ENCODE assay signal across 18 cellular contexts in the genomic region with DNA sequence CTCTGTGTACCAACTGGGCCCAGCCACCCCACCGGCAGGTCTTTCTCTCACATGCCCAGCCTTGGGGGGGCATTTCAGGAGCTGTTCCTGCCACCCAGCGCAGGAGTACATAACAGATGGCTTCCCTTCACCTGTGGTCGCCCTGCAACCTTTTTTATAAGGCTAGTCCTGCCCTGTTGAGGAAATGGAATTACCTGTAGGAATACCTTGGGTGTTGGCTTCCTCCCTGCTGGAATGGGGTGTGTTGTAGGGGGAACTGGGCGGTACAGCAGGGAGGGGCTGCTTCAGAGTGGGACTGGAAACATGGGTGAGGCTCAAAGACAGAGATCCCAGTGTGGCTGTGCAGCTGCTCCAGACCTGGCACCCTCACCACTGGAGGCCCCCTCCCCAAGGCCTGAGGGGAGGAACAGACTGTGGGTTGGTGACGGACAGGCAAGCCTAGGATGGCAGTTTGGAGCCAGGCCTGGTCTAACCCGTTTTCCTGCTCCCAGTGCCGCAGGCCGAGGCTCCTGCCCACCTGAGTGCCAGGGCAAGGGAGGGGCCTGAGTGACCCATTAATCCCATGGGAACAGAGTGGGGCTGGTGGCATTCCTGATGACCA. TPM values are rescaled to one million over a fixed set of nuclear protein-coding genes. Genes with fewer than 3 reads are reported as not detected.
DNase-seq lines count a peak whose midpoint lies in the region; ATAC-seq and TF ChIP-seq lines count a peak whose summit lies in the region.
"Had no signal": no experiment of that assay in that cellular context is flagged by ENCODE, and none has a peak within 500 bp of the region (broad histone marks: within the 10 kb centered on the region; RNA-seq: fewer than 3 reads in every experiment).

No MANE protein-coding gene starts in this region.

- no CpG with 5 or more reads among the region's 8 CpGs for WGBS in H9 (ENCODE audit: extremely low coverage, insufficient read length, low lambda C conversion rate)
- WGBS in GM23248 (ENCODE audit: low coverage in 1 of 2, low lambda C conversion rate in 2 of 2, missing lambda C conversion rate in 2 of 2), 2 experiments, result 41 to 45% methylated on average over 8 of the region's 8 CpGs

- TF ChIP-seq POLR2A in breast epithelium (IDR thresholded peaks at IDR 0.05), result no peak

- H4K20me1 ChIP-seq in H9 (ENCODE audit: control insufficient read depth, insufficient read depth, insufficient read length) (no peaks in the 10 kb centered on the region), GM23248 (ENCODE audit: insufficient read depth) (no peaks in the 10 kb centered on the region)

- H3K4me3 ChIP-seq in breast epithelium (peak overlapping the region in 2 of 3 donors; percentile 63 to 82), mucosa of rectum (ENCODE audit: low read length in 2 of 2) (peak overlapping the region; percentile 54 to 57), GM23248 (no peak overlapping the region)
- H3K4me3 ChIP-seq: tibial artery had no signal

- in situ Hi-C loops in T47D (cut with HindIII; ENCODE audit: low pct_unique_long_range_greater_than_20kb, low sequenced_read_pairs) (no loop called here), GM23248 (cut with MboI) (no loop called here)

- no peak overlapping the region for H2BK15ac ChIP-seq in H9 (ENCODE audit: low read depth, low read length)

- H2BK12ac ChIP-seq in H9 (ENCODE audit: insufficient read length, low read depth, low read length), result no peak overlapping the region

- H3F3A ChIP-seq in GM23248 (ENCODE audit: insufficient read depth), result peaks cover 7% of the 10 kb centered on the region

- H2BK120ac ChIP-seq in H9 (ENCODE audit: low read depth, low read length, poor library complexity, severe bottlenecking), result no peak overlapping the region

- H3K4ac ChIP-seq in H9 (ENCODE audit: low read depth, low read length), result no peak overlapping the region

- peaks cover 30% of the 10 kb centered on the region for H3K23me2 ChIP-seq in H9 (ENCODE audit: insufficient read length, low read depth, low read length, poor library complexity, severe bottlenecking)

- no peaks in the 10 kb centered on the region for H3K79me1 ChIP-seq in H9 (ENCODE audit: insufficient read depth, low read depth, low read length, poor library complexity, severe bottlenecking)

- H3K9me3 Mint-ChIP-seq in MCF 10A (ENCODE audit: unreplicated experiment), result no peaks in the 10 kb centered on the region
- H3K9me3 Mint-ChIP-seq in H9, result peaks cover 0 to 6% of the 10 kb centered on the region in 2 experiments; a peak in 3 of 5 replicates
- H3K9me3 Mint-ChIP-seq: activated T-cell treated with anti-CD3 and anti-CD28 coated beads, Interleukin-2, amount 50 U/mL, for 4 hours; effector memory CD8-positive, alpha-beta T cell had no signal

- peaks cover 45% of the 10 kb centered on the region for H3K4me1 Mint-ChIP-seq in MCF 10A (ENCODE audit: insufficient read depth, unreplicated experiment)
- peaks cover 32 to 52% of the 10 kb centered on the region in 2 experiments for H3K4me1 Mint-ChIP-seq in H9

- H3K27me3 Mint-ChIP-seq in MCF 10A (ENCODE audit: insufficient read depth, unreplicated experiment), result peaks cover 30% of the 10 kb centered on the region
- H3K27me3 Mint-ChIP-seq in H9 (ENCODE audit: low read depth), result peaks cover 66% of the 10 kb centered on the region

- no peak overlapping the region for H3K4me2 ChIP-seq in H9 (ENCODE audit: insufficient read depth, insufficient read length, low read length)
- H3K4me2 ChIP-seq in GM23248 (ENCODE audit: unreplicated experiment), result no peak overlapping the region

- H3K23ac ChIP-seq in H9 (ENCODE audit: insufficient read length, low read depth, low read length), result no peak overlapping the region

- H3K27me3 ChIP-seq in breast epithelium (peaks cover 16 to 26% of the 10 kb centered on the region in 2 donors), mucosa of rectum (ENCODE audit: control insufficient read depth in 2 of 2, insufficient read depth in 2 of 2, low read length in 2 of 2) (peaks cover 13 to 23% of the 10 kb centered on the region in 2 donors), H9 (ENCODE audit: insufficient read depth, low read length) (peaks cover 46% of the 10 kb centered on the region), GM23248 (replicated peaks; ENCODE audit: insufficient read depth) (peaks cover 49% of the 10 kb centered on the region)

- no peak overlapping the region for H2AK5ac ChIP-seq in H9 (ENCODE audit: insufficient read length, low read length)

- CTCF ChIA-PET in MCF 10A (lab: Yijun Ruan, JAX), result interaction anchor here (0.6 to 5.2 kb wide), 16 partner anchors 8 to 523 kb away, joined by 3 to 78 read pairs (median 6); a partner anchor contains a TSS

- H3K14ac ChIP-seq in H9 (ENCODE audit: insufficient read depth, low read length), result no peak overlapping the region

- POLR2A ChIA-PET in MCF 10A (lab: Yijun Ruan, JAX), result interaction anchor here (1.0 to 1.6 kb wide), 3 partner anchors 39 to 110 kb away, joined by 3 to 4 read pairs (median 3); a partner anchor contains a TSS

- H2AFZ ChIP-seq in H9 (ENCODE audit: low read length), result no peak overlapping the region
- no peak overlapping the region for H2AFZ ChIP-seq in GM23248

- TF ChIP-seq CTCF in MCF 10A (IDR thresholded peaks at IDR 0.05; ENCODE audit: unreplicated experiment) (no peak), breast epithelium (IDR thresholded peaks at IDR 0.05) (no peak), H9 (conservative IDR thresholded peaks at IDR 0.05) (no peak)

- no peak overlapping the region for H4K8ac ChIP-seq in H9 (replicated peaks; ENCODE audit: insufficient read length, low read depth, low read length)

- no peaks in the 10 kb centered on the region for H3K36me3 ChIP-seq in breast epithelium
- no peaks in the 10 kb centered on the region for H3K36me3 ChIP-seq in mucosa of rectum (ENCODE audit: control insufficient read depth in 2 of 2, insufficient read depth in 2 of 2, low read length in 2 of 2)
- H3K36me3 ChIP-seq in GM23248 (ENCODE audit: low read depth), result no peaks in the 10 kb centered on the region
- H3K36me3 ChIP-seq: tibial artery had no signal

- DNase-seq in T47D (ENCODE audit: low read depth in 1 of 2, low spot score in 1 of 2) (peak; percentile 73 to 92), MCF 10A (ENCODE audit: unreplicated experiment) (no peak), breast epithelium (ENCODE audit: low spot score in 2 of 2) (peak; percentile 79 to 85), H9 (no peak), GM23248 (no peak)
- DNase-seq in activated T-cell treated with anti-CD3 and anti-CD28 coated beads, Interleukin-2, amount 50 U/mL, for 48 hours, result no peak
- DNase-seq: ACHN; activated CD4-positive, CD25-positive, alpha-beta regulatory T cell treated with anti-CD3 and anti-CD28 coated beads, Interleukin-2, amount 50 U/mL, for 72 hours; DMS79 treated with DMSO at 0.1 percent for 48 hours; effector memory CD8-positive, alpha-beta T cell; left cardiac atrium; occipital lobe; tibial artery had no signal

- H3K9ac ChIP-seq in mucosa of rectum (ENCODE audit: low read depth in 1 of 2, low read length in 2 of 2), result peak overlapping the region; percentile 74 to 90
- no peak overlapping the region for H3K9ac ChIP-seq in H9 (ENCODE audit: extremely low read depth, insufficient read length, low read length)
- H3K9ac ChIP-seq in GM23248, result no peak overlapping the region

- peak overlapping the region; percentile 94 to 98 for H3K27ac ChIP-seq in breast epithelium
- peak overlapping the region; percentile 93 to 96 for H3K27ac ChIP-seq in mucosa of rectum (ENCODE audit: low read depth in 2 of 2, low read length in 2 of 2)
- H3K27ac ChIP-seq in H9 (ENCODE audit: insufficient read length, low read depth, low read length), result no peak overlapping the region
- H3K27ac ChIP-seq in GM23248, result no peak overlapping the region
- H3K27ac ChIP-seq: tibial artery had no signal

- no peaks in the 10 kb centered on the region for H3K9me2 ChIP-seq in GM23248 (ENCODE audit: insufficient read depth)

- H3K36me3 Mint-ChIP-seq in MCF 10A (ENCODE audit: insufficient read depth, unreplicated experiment) (no peaks in the 10 kb centered on the region), H9 (ENCODE audit: insufficient read depth in 1 of 3, low read depth in 3 of 3) (0 out of 7 replicates have a peak, but pooled peaks cover 0 to 4% (median 0%) of the 10 kb centered on the region in 3 experiments)

- no TSS peak for BruUV-seq in MCF 10A (replicated peaks; lab: Mats Ljungman, UMichigan)

- intact Hi-C loops in MCF 10A (cut with micrococcal nuclease) (no loop called here), breast epithelium (cut with DNase I; ENCODE audit: low total_unique reads) (no loop called here)

- H4K5ac ChIP-seq in H9 (ENCODE audit: insufficient read length, low read depth, low read length), result no peak overlapping the region

- no peak overlapping the region for H3T11ph ChIP-seq in H9 (ENCODE audit: low read length)

- no peak overlapping the region for H4K91ac ChIP-seq in H9 (ENCODE audit: insufficient read length, low read depth, low read length)

- H3K79me2 ChIP-seq in H9 (ENCODE audit: insufficient read depth, low read length) (no peaks in the 10 kb centered on the region), GM23248 (ENCODE audit: insufficient read depth) (no peaks in the 10 kb centered on the region)

- no peak overlapping the region for H3K56ac ChIP-seq in H9 (ENCODE audit: insufficient read length, low read depth, low read length)

- no peaks in the 10 kb centered on the region for H3K9me3 ChIP-seq in breast epithelium
- no peaks in the 10 kb centered on the region for H3K9me3 ChIP-seq in mucosa of rectum (ENCODE audit: control insufficient read depth in 2 of 2, low read length in 2 of 2)
- no peaks in the 10 kb centered on the region for H3K9me3 ChIP-seq in H9 (ENCODE audit: control insufficient read depth, low read depth, low read length)
- H3K9me3 ChIP-seq in GM23248 (ENCODE audit: low read depth), result no peaks in the 10 kb centered on the region
- H3K9me3 ChIP-seq: tibial artery had no signal

- H3K4me3 Mint-ChIP-seq in MCF 10A (ENCODE audit: unreplicated experiment) (no peak overlapping the region), H9 (peak overlapping the region in 1 of 2 experiments; percentile 66; a peak in 3 of 5 replicates)

- H3K18ac ChIP-seq in H9 (ENCODE audit: insufficient read length, low read depth, low read length), result no peak overlapping the region

- no peak overlapping the region for H2BK5ac ChIP-seq in H9 (ENCODE audit: insufficient read length, low read length)

- no peak overlapping the region for H2BK20ac ChIP-seq in H9 (ENCODE audit: low read depth, low read length, poor library complexity, severe bottlenecking)

- no peak for ATAC-seq in GM21360 (IDR thresholded peaks at IDR 0.05; ENCODE audit: unreplicated experiment)
- ATAC-seq: activated T-cell treated with anti-CD3 and anti-CD28 coated beads, Interleukin-2, amount 50 U/mL, for 4 hours; effector memory CD8-positive, alpha-beta T cell; left cardiac atrium had no signal

- H3K4me1 ChIP-seq in breast epithelium (peaks cover 32 to 45% of the 10 kb centered on the region in 2 donors), mucosa of rectum (ENCODE audit: control insufficient read depth in 2 of 2, insufficient read depth in 2 of 2, low read length in 2 of 2) (peaks cover 52 to 63% of the 10 kb centered on the region in 2 donors), H9 (ENCODE audit: insufficient read depth, low read length) (no peaks in the 10 kb centered on the region), GM23248 (ENCODE audit: insufficient read depth) (peaks cover 5% of the 10 kb centered on the region; the same call in 1 of the 2 replicates)

- H3K27ac Mint-ChIP-seq in MCF 10A (ENCODE audit: low read depth, unreplicated experiment), result no peak overlapping the region
- H3K27ac Mint-ChIP-seq in H9, result no peak overlapping the region; a peak in 1 of 7 replicates
- H3K27ac Mint-ChIP-seq: effector memory CD8-positive, alpha-beta T cell had no signal

RNA-seq across cellular contexts. Expression of a gene that starts 4.4 kb away (rescaled TPM):
- total RNA-seq in MCF 10A (2022) (1.6 and 1.7 TPM in 2 replicates), breast epithelium (1 to 10 TPM; 1.6 to 7.2 (median 6.6) TPM), H9 (2021) (3.9 and 4.6 TPM in 2 replicates)
- total RNA-seq in GM23248 (2014; rRNA removed; shearing (Covaris generic)), result 1.4 and 3.0 TPM in 2 replicates
- polyA plus RNA-seq in GM23248 (2016; fragmentation: Nextera tagmentation; extraction: Ambion mirVana), result 2.5 and 2.7 TPM in 2 replicates

RNA-seq across cellular contexts. Expression of a gene that starts 19.5 kb away (rescaled TPM):
- total RNA-seq in MCF 10A (2022) (7.4 and 9.5 TPM in 2 replicates), breast epithelium (10 to 100 TPM in 2 of 3 donors, 1 to 10 TPM in 1; 4.8 to 26.6 (median 23.9) TPM), H9 (2021) (11.7 and 11.8 TPM in 2 replicates)
- total RNA-seq in GM23248 (2014; rRNA removed; shearing (Covaris generic)), result 2.4 and 5.5 TPM in 2 replicates
- polyA plus RNA-seq in GM23248 (2016; fragmentation: Nextera tagmentation; extraction: Ambion mirVana), result 4.4 and 4.6 TPM in 2 replicates

RNA-seq across cellular contexts. Expression of a gene that starts 31.9 kb away (rescaled TPM):
- total RNA-seq in MCF 10A (2022) (385 and 456 TPM in 2 replicates), breast epithelium (100 to 1,000 TPM in 2 of 3 donors, 10 to 100 TPM in 1; 97.8 to 155 (median 109) TPM), H9 (2021) (29.6 and 30.6 TPM in 2 replicates)
- 85.6 and 109 TPM in 2 replicates for total RNA-seq in GM23248 (2014; rRNA removed; shearing (Covaris generic))
- polyA plus RNA-seq in GM23248 (2016; fragmentation: Nextera tagmentation; extraction: Ambion mirVana), result 73.0 and 80.4 TPM in 2 replicates

RNA-seq across cellular contexts. Expression of a gene that starts 44.6 kb away (rescaled TPM):
- total RNA-seq in MCF 10A (2022) (38.9 and 42.3 TPM in 2 replicates), breast epithelium (100 to 1,000 TPM in 2 of 3 donors, 10 to 100 TPM in 1; 18.7 to 163 (median 120) TPM), H9 (2021) (1.4 and 1.9 TPM in 2 replicates)
- not detected in 2 replicates for total RNA-seq in GM23248 (2014; rRNA removed; shearing (Covaris generic))
- not detected in 2 replicates for polyA plus RNA-seq in GM23248 (2016; fragmentation: Nextera tagmentation; extraction: Ambion mirVana)

RNA-seq across cellular contexts. Expression of a gene that starts 49.4 kb away (rescaled TPM):
- total RNA-seq in MCF 10A (2022), result 0.21 and 0.42 TPM in 2 replicates
- total RNA-seq in breast epithelium, result under 1 TPM; 0.16 to 0.66 (median 0.44) TPM
- not detected in 2 replicates for total RNA-seq in H9 (2021)
- total RNA-seq in GM23248 (2014; rRNA removed; shearing (Covaris generic)), result not detected in 2 replicates
- polyA plus RNA-seq in GM23248 (2016; fragmentation: Nextera tagmentation; extraction: Ambion mirVana), result not detected in 2 replicates
- total RNA-seq: activated T-cell treated with anti-CD3 and anti-CD28 coated beads, Interleukin-2, amount 50 U/mL, for 4 hours; astrocyte; glomerular endothelial cell; left cardiac atrium; occipital lobe had no signal

Comparison
In these comparisons a context has a peak if more than half of its experiments do, and no peak if none do; other contexts are left out.
1. DNase-seq: peak in T47D (2 of 2) and breast epithelium (2 of 2); none in MCF 10A (single experiment), activated T-cell treated with anti-CD3 and anti-CD28 coated beads, Interleukin-2, amount 50 U/mL, for 48 hours (0 of 2), H9 (single experiment) and GM23248 (single experiment).
2. H3K27ac ChIP-seq: peak in breast epithelium (2 of 2) and mucosa of rectum (2 of 2); none in H9 (single experiment) and GM23248 (single experiment).
3. H3K9ac ChIP-seq: peak in mucosa of rectum (2 of 2); none in H9 (single experiment) and GM23248 (single experiment).